ENCODE assay signal across 10 cellular contexts in the genomic region with DNA sequence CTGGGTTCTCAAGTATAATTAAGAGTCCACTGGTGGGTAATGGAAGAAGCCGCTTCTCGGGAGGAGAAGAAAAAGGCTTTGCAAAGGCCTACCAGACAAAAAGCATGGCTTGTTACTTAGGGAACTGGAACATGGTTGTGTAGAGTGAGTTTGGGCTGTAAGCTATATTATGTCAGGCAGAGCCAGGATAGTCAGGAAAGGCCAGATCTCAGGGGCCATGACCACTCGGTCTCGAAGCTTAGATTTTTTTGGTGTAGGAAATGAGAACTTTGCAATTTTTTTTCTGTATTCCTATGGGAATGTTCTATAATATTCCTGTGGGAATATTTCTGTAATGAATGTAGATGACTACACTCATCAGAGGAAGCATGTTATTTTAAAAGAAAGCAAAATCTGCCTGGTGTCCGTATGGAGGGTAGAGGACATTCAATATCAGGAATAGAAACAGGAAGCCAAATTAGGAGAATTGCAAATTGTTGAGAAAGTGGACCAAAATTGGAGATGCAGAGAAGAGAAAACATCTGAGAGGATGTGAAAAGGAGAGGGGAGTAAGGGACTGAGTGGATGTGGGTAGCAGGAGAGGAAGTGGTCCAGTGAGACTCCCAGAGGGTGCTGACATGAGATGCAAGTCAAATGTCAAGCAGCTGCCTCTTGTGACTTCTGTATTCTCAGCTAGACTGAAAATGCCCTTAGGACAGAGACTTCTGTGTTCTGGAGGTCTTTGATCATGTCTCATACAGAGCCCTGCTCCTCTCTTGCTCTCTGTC. TPM values are rescaled to one million over a fixed set of nuclear protein-coding genes. Genes with fewer than 3 reads are reported as not detected.
DNase-seq lines count a peak whose midpoint lies in the region; ATAC-seq and TF ChIP-seq lines count a peak whose summit lies in the region.
"Had no signal": no experiment of that assay in that cellular context is flagged by ENCODE, and none has a peak within 500 bp of the region (broad histone marks: within the 10 kb centered on the region; RNA-seq: fewer than 3 reads in every experiment).

No MANE protein-coding gene starts in this region.

- H3K4me3 ChIP-seq in mesenchymal stem cell (ENCODE audit: insufficient read depth in 1 of 2, low read depth in 1 of 2, low read length in 2 of 2): no peak overlapping the region

- no peak overlapping the region for H2BK120ac ChIP-seq in mesenchymal stem cell (ENCODE audit: low read depth, low read length)

- H3K36me3 ChIP-seq in mesenchymal stem cell (ENCODE audit: control insufficient read depth in 1 of 2, insufficient read depth in 2 of 2, low read depth in 1 of 2, low read length in 2 of 2): no peaks in the 10 kb centered on the region

- H2BK15ac ChIP-seq in mesenchymal stem cell (ENCODE audit: low read depth, poor library complexity, severe bottlenecking): no peak overlapping the region

- H4K8ac ChIP-seq in mesenchymal stem cell (ENCODE audit: low read length): no peak overlapping the region

- no peak overlapping the region for H3K4me3 Mint-ChIP-seq in activated B cell treated with CpG ODN at 0.5 μM for 24 hours
- H3K4me3 Mint-ChIP-seq in activated CD4-positive, alpha-beta T cell treated with anti-CD3 and anti-CD28 coated beads for 36 hours: no peak overlapping the region
- H3K4me3 Mint-ChIP-seq in T-helper 17 cell: no peak overlapping the region

- no peak overlapping the region for H2BK5ac ChIP-seq in mesenchymal stem cell (ENCODE audit: low read depth, low read length, poor library complexity, severe bottlenecking)

- no peaks in the 10 kb centered on the region for H3K79me1 ChIP-seq in mesenchymal stem cell (replicated peaks; ENCODE audit: low read length, poor library complexity, severe bottlenecking)

- H3K23ac ChIP-seq in mesenchymal stem cell (ENCODE audit: low read length in 2 of 2): no peak overlapping the region

- DNase-seq in activated B cell treated with CpG ODN at 0.5 μM for 24 hours: no peak
- no peak for DNase-seq in mesenchymal stem cell
- no peak for DNase-seq in activated CD4-positive, alpha-beta T cell treated with anti-CD3 and anti-CD28 coated beads for 36 hours
- no peak for DNase-seq in T-helper 17 cell
- no peak for DNase-seq in DMS 273 (lab: John Stamatoyannopoulos, UW; ENCODE audit: unreplicated experiment)
- DNase-seq: activated CD8-positive, alpha-beta memory T cell treated with anti-CD3 and anti-CD28 coated beads for 24 hours had no signal

- H3K36me3 Mint-ChIP-seq in activated B cell treated with CpG ODN at 0.5 μM for 24 hours (ENCODE audit: low read depth) (no peaks in the 10 kb centered on the region), T-helper 17 cell (ENCODE audit: low read depth) (no peaks in the 10 kb centered on the region)
- no peaks in the 10 kb centered on the region for H3K36me3 Mint-ChIP-seq in activated CD4-positive, alpha-beta T cell treated with anti-CD3 and anti-CD28 coated beads for 36 hours (ENCODE audit: low read depth)

- intact Hi-C loops in activated B cell treated with CpG ODN at 0.5 μM for 24 hours (cut with micrococcal nuclease): no loop called here
- intact Hi-C loops in activated CD4-positive, alpha-beta T cell treated with anti-CD3 and anti-CD28 coated beads for 36 hours (cut with DNase I, micrococcal nuclease): no loop called here

- no peak for TF ChIP-seq POLR2A in GM18505 (IDR thresholded peaks at IDR 0.05; ENCODE audit: borderline replicate concordance, extremely low read depth, insufficient read depth, insufficient read length)

- no peak overlapping the region for H3K18ac ChIP-seq in mesenchymal stem cell (ENCODE audit: low read depth in 1 of 2, low read length in 2 of 2)

- H2BK12ac ChIP-seq in mesenchymal stem cell (ENCODE audit: low read length in 2 of 2): no peak overlapping the region

- no peak for TF ChIP-seq CTCF in activated B cell treated with CpG ODN at 0.5 μM for 24 hours (IDR thresholded peaks at IDR 0.05)

- H3K27me3 Mint-ChIP-seq in activated B cell treated with CpG ODN at 0.5 μM for 24 hours (peaks cover 6% of the 10 kb centered on the region), T-helper 17 cell (peaks cover 20% of the 10 kb centered on the region)
- peaks cover 10% of the 10 kb centered on the region for H3K27me3 Mint-ChIP-seq in activated CD4-positive, alpha-beta T cell treated with anti-CD3 and anti-CD28 coated beads for 36 hours

- no peak overlapping the region for H4K91ac ChIP-seq in mesenchymal stem cell (ENCODE audit: low read length)

- H3K4me1 Mint-ChIP-seq in activated B cell treated with CpG ODN at 0.5 μM for 24 hours (peaks cover 22% of the 10 kb centered on the region), T-helper 17 cell (peaks cover 19% of the 10 kb centered on the region)
- H3K4me1 Mint-ChIP-seq in activated CD4-positive, alpha-beta T cell treated with anti-CD3 and anti-CD28 coated beads for 36 hours: peaks cover 8% of the 10 kb centered on the region

- H3K9me3 ChIP-seq in mesenchymal stem cell (ENCODE audit: control insufficient read depth, low read length) (no peaks in the 10 kb centered on the region), T-helper 17 cell (ENCODE audit: control insufficient read depth, low read length, poor library complexity, severe bottlenecking) (no peaks in the 10 kb centered on the region)

- no peak overlapping the region for H3K9ac ChIP-seq in mesenchymal stem cell (ENCODE audit: low read length)

- H2AFZ ChIP-seq in mesenchymal stem cell (ENCODE audit: low read depth, low read length): no peak overlapping the region

- no peak overlapping the region for H3K14ac ChIP-seq in mesenchymal stem cell (ENCODE audit: low read length in 2 of 2)

- peaks cover 4% of the 10 kb centered on the region in 2 experiments for H3K27me3 ChIP-seq in mesenchymal stem cell (ENCODE audit: control insufficient read depth in 1 of 2, insufficient read depth in 1 of 2, low read length in 2 of 2)

- CTCF ChIA-PET in activated B cell treated with CpG ODN at 0.5 μM for 24 hours (lab: Charles Lee): no interaction called here
- CTCF ChIA-PET in activated CD4-positive, alpha-beta T cell treated with anti-CD3 and anti-CD28 coated beads for 36 hours (lab: Charles Lee): no interaction called here

- H3K4ac ChIP-seq in mesenchymal stem cell (ENCODE audit: low read depth in 1 of 2, low read length in 2 of 2): no peak overlapping the region

- POLR2A ChIA-PET in activated B cell treated with CpG ODN at 0.5 μM for 24 hours (lab: Charles Lee): no interaction called here
- POLR2A ChIA-PET in activated CD4-positive, alpha-beta T cell treated with anti-CD3 and anti-CD28 coated beads for 36 hours (lab: Charles Lee): no interaction called here

- H3K27ac Mint-ChIP-seq in activated B cell treated with CpG ODN at 0.5 μM for 24 hours (no peak overlapping the region), T-helper 17 cell (no peak overlapping the region)
- no peak overlapping the region for H3K27ac Mint-ChIP-seq in activated CD4-positive, alpha-beta T cell treated with anti-CD3 and anti-CD28 coated beads for 36 hours

- H3K9me3 Mint-ChIP-seq in activated B cell treated with CpG ODN at 0.5 μM for 24 hours: no peaks in the 10 kb centered on the region
- H3K9me3 Mint-ChIP-seq in activated CD4-positive, alpha-beta T cell treated with anti-CD3 and anti-CD28 coated beads for 36 hours (ENCODE audit: low read depth): no peaks in the 10 kb centered on the region

- 88% methylated on average over 5 of the region's 5 CpGs for WGBS in mesenchymal stem cell

- no peak overlapping the region for H3K27ac ChIP-seq in mesenchymal stem cell (ENCODE audit: low read length, poor library complexity, severe bottlenecking)

- peaks cover 9% of the 10 kb centered on the region for H3K4me1 ChIP-seq in mesenchymal stem cell (ENCODE audit: control insufficient read depth, insufficient read depth, low read depth, low read length)

- H3K4me2 ChIP-seq in mesenchymal stem cell (ENCODE audit: low read length, poor library complexity, severe bottlenecking): no peak overlapping the region

- ATAC-seq in GM18505 (IDR thresholded peaks at IDR 0.05; ENCODE audit: unreplicated experiment) (peak; percentile 80), GM21367 (IDR thresholded peaks at IDR 0.05; ENCODE audit: unreplicated experiment) (peak; percentile 82), HG03108 (IDR thresholded peaks at IDR 0.05; ENCODE audit: unreplicated experiment) (peak; percentile 92), activated B cell treated with CpG ODN at 0.5 μM for 24 hours (ENCODE audit: low read depth) (peak; percentile 67), T-helper 17 cell (no peak)
- no peak for ATAC-seq in activated CD4-positive, alpha-beta T cell treated with anti-CD3 and anti-CD28 coated beads for 36 hours

- H2AK5ac ChIP-seq in mesenchymal stem cell (ENCODE audit: low read length, severe bottlenecking): no peak overlapping the region

RNA-seq across cellular contexts. Expression of a gene that starts 45.2 kb away (rescaled TPM):
- total RNA-seq in activated B cell treated with CpG ODN at 0.5 μM for 24 hours (not detected in 2 replicates), T-helper 17 cell (not detected)
- polyA plus RNA-seq in mesenchymal stem cell (2013, experiment 1 of 2): not detected
- not detected for polyA plus RNA-seq in mesenchymal stem cell (2013, experiment 2 of 2)
- not detected for total RNA-seq in activated CD4-positive, alpha-beta T cell treated with anti-CD3 and anti-CD28 coated beads for 36 hours
- total RNA-seq: omental fat pad had no signal

Comparison
In these comparisons a context has a peak if more than half of its experiments do, and no peak if none do; other contexts are left out.
1. ATAC-seq: peak in GM18505 (single experiment), GM21367 (single experiment), HG03108 (single experiment) and activated B cell treated with CpG ODN at 0.5 μM for 24 hours (single experiment); none in activated CD4-positive, alpha-beta T cell treated with anti-CD3 and anti-CD28 coated beads for 36 hours (single experiment) and T-helper 17 cell (single experiment).